In the genomic region with DNA sequence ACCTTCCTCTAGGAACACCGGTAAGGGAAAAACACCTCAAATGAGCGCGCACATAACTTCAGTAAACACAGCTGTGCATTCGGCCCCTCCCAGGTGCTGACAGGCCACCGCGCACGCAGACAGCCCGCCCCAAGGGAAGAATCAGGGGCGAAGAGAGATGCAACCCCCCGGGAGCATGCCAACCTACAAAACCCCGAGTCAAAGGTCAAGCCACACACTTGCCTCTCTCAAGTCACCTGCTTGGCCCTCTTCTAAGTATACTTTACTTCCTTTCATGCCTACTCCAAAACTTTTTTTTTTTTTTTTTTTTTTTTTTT, we compare ENCODE assay signal across 1 cellular context.
A peak's percentile ranks its signal among the peaks of the same experiment; 100 is the strongest.
TF ChIP-seq lines count a peak whose summit lies in the region.

No MANE protein-coding gene starts in this region.

TF ChIP-seq in HepG2, 621 proteins besides CTCF, POLR2A, EP300 and RAD21:
- TF ChIP-seq, protein P1, sequence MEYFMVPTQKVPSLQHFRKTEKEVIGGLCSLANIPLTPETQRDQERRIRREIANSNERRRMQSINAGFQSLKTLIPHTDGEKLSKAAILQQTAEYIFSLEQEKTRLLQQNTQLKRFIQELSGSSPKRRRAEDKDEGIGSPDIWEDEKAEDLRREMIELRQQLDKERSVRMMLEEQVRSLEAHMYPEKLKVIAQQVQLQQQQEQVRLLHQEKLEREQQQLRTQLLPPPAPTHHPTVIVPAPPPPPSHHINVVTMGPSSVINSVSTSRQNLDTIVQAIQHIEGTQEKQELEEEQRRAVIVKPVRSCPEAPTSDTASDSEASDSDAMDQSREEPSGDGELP (IDR thresholded peaks at IDR 0.05; ENCODE audit: borderline replicate concordance, low read depth): peak; percentile 85
- 0 out of 2 replicates have a peak, but pooled peaks have one; percentile 3 for TF ChIP-seq ZFY (CRISPR knock-in tag; IDR thresholded peaks at IDR 0.05)
- TF ChIP-seq ZMYM3 (CRISPR knock-in tag; IDR thresholded peaks at IDR 0.05): no peak
- TF ChIP-seq STAG1 (CRISPR knock-in tag; IDR thresholded peaks at IDR 0.05): no peak
- no peak for TF ChIP-seq SP4 (CRISPR knock-in tag; IDR thresholded peaks at IDR 0.05)
- TF ChIP-seq ZNF572 (CRISPR knock-in tag; IDR thresholded peaks at IDR 0.05): no peak
